ENCODE assay signal across 8 cellular contexts in the genomic region with DNA sequence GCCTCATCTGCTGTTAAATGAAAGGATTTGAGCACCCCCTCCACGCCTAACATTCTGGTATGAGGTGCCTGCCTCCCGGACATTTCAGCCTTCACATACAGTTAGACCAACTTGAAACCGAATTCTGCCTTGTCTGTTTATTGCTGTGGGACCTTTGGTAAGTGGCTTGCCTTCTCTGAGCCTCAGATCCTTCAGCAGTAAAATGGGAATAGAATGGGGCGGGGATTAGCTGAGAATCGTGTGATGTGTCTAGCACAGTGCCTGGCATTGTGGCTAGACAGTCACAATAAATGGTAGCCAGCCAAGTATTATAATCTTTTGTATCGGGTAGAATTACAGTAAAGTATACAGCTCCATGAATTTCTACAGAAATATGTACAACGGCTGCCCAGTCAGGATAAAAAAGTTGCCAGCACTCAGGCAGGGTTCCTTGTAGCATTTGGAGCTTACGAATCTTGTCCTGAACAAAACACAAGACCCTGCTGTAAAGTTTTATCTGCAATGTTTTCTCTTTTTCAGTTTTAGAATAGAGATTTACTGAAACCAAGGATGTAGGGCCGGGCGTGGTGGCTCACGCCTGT. TPM values are rescaled to one million over a fixed set of nuclear protein-coding genes. Genes with fewer than 3 reads are reported as not detected.
DNase-seq lines count a peak whose midpoint lies in the region; ATAC-seq and TF ChIP-seq lines count a peak whose summit lies in the region.

No MANE protein-coding gene starts in this region.

- peaks cover 34% of the 10 kb centered on the region for H3K27me3 Mint-ChIP-seq in activated T-cell treated with anti-CD3 and anti-CD28 coated beads, Interleukin-2, amount 50 U/mL, for 72 hours (ENCODE audit: low read depth)
- H3K27me3 Mint-ChIP-seq in type B pancreatic cell, result peaks cover 15% of the 10 kb centered on the region

- H3K4me3 Mint-ChIP-seq in activated T-cell treated with anti-CD3 and anti-CD28 coated beads, Interleukin-2, amount 50 U/mL, for 72 hours, result peak overlapping the region; percentile 55 to 62
- H3K4me3 Mint-ChIP-seq in type B pancreatic cell, result peak overlapping the region; percentile 85

- H3K27ac ChIP-seq in duodenal mucosa (ENCODE audit: low read depth, low read length) (peak overlapping the region; percentile 26), mesodermal cell (ENCODE audit: low read depth, low read length, severe bottlenecking) (no peak overlapping the region)

- no peak for DNase-seq in activated T-cell treated with anti-CD3 and anti-CD28 coated beads, Interleukin-2, amount 50 U/mL, for 72 hours
- no peak for DNase-seq in activated T-cell treated with anti-CD3 and anti-CD28 coated beads, Interleukin-2, amount 50 U/mL, for 1 hour
- DNase-seq in type B pancreatic cell (ENCODE audit: extremely low spot score, unreplicated experiment) (no peak), occipital lobe (lab: John Stamatoyannopoulos, UW) (no peak), retina (no peak)

- H3K27me3 ChIP-seq in duodenal mucosa (ENCODE audit: control insufficient read depth in 1 of 2, insufficient read depth in 2 of 2, low read length in 2 of 2), result no peaks in the 10 kb centered on the region

- WGBS in mesodermal cell (ENCODE audit: insufficient coverage in 2 of 2), 2 experiments, result 53 to 79% methylated on average over 4 to 7 of the region's 11 CpGs

- H3K9ac ChIP-seq in duodenal mucosa (ENCODE audit: low read depth in 1 of 2, low read length in 2 of 2), result peak overlapping the region; percentile 62 to 80

- no peak for TF ChIP-seq CTCF in type B pancreatic cell (conservative IDR thresholded peaks at IDR 0.05)

- ATAC-seq in activated T-cell treated with anti-CD3 and anti-CD28 coated beads, Interleukin-2, amount 50 U/mL, for 72 hours (replicated peaks in 1 of 2), result no peak
- ATAC-seq in HG02885 (IDR thresholded peaks at IDR 0.05; ENCODE audit: poor library complexity, unreplicated experiment), result no peak

- peak overlapping the region; percentile 74 to 84 for H3K4me3 ChIP-seq in duodenal mucosa (ENCODE audit: low read depth in 1 of 2, low read length in 2 of 2)
- peak overlapping the region; percentile 61 for H3K4me3 ChIP-seq in mesodermal cell (ENCODE audit: extremely low read depth, insufficient read depth, low read length, poor library complexity, severe bottlenecking)

- H3K9me3 ChIP-seq in duodenal mucosa (ENCODE audit: control insufficient read depth in 1 of 2, low read length in 2 of 2) (no peaks in the 10 kb centered on the region), mesodermal cell (ENCODE audit: control insufficient read depth, low read length) (no peaks in the 10 kb centered on the region)

- H3K4me1 ChIP-seq in duodenal mucosa (ENCODE audit: control insufficient read depth in 1 of 2, insufficient read depth in 2 of 2, low read length in 2 of 2) (peaks cover 0 to 2% of the 10 kb centered on the region in 2 donors), mesodermal cell (ENCODE audit: control insufficient read depth, insufficient read depth, low read length, poor library complexity, severe bottlenecking) (peaks cover 4% of the 10 kb centered on the region)

- no peak overlapping the region for H3K27ac Mint-ChIP-seq in activated T-cell treated with anti-CD3 and anti-CD28 coated beads, Interleukin-2, amount 50 U/mL, for 72 hours
- H3K27ac Mint-ChIP-seq in type B pancreatic cell, result peak overlapping the region; percentile 54

- no peaks in the 10 kb centered on the region for H3K9me3 Mint-ChIP-seq in activated T-cell treated with anti-CD3 and anti-CD28 coated beads, Interleukin-2, amount 50 U/mL, for 72 hours
- no peaks in the 10 kb centered on the region for H3K9me3 Mint-ChIP-seq in type B pancreatic cell

- H3K4me1 Mint-ChIP-seq in activated T-cell treated with anti-CD3 and anti-CD28 coated beads, Interleukin-2, amount 50 U/mL, for 72 hours (ENCODE audit: low read depth), result no peaks in the 10 kb centered on the region
- no peaks in the 10 kb centered on the region for H3K4me1 Mint-ChIP-seq in type B pancreatic cell (ENCODE audit: unreplicated experiment)

- no peaks in the 10 kb centered on the region for H3K36me3 Mint-ChIP-seq in activated T-cell treated with anti-CD3 and anti-CD28 coated beads, Interleukin-2, amount 50 U/mL, for 72 hours (ENCODE audit: insufficient read depth in 2 of 2)
- H3K36me3 Mint-ChIP-seq in type B pancreatic cell, result no peaks in the 10 kb centered on the region

- H3K36me3 ChIP-seq in duodenal mucosa (ENCODE audit: control insufficient read depth in 1 of 2, insufficient read depth in 2 of 2, low read length in 2 of 2) (no peaks in the 10 kb centered on the region), mesodermal cell (ENCODE audit: control insufficient read depth, insufficient read depth, low read length) (no peaks in the 10 kb centered on the region)

RNA-seq across cellular contexts. Expression of gene TMC7, which starts 0.8 kb away (rescaled TPM):
- total RNA-seq in activated T-cell treated with anti-CD3 and anti-CD28 coated beads, Interleukin-2, amount 50 U/mL, for 72 hours, result under 1 TPM in 1 of 2 donors, not detected in 1; 0.10 TPM
- polyA plus RNA-seq in mesodermal cell (2013, experiment 1 of 2), result 6.5 TPM
- 5.7 TPM for polyA plus RNA-seq in mesodermal cell (2013, experiment 2 of 2)
- total RNA-seq in type B pancreatic cell (ENCODE audit: low replicate concordance), result 1.4 and 2.6 TPM in 2 replicates
- total RNA-seq in occipital lobe, result 2.8 TPM

RNA-seq across cellular contexts. Expression of gene SMG1, which starts 58.3 kb away (rescaled TPM):
- total RNA-seq in activated T-cell treated with anti-CD3 and anti-CD28 coated beads, Interleukin-2, amount 50 U/mL, for 72 hours, result 100 to 1,000 TPM; 165 to 171 TPM
- 18.2 TPM for polyA plus RNA-seq in mesodermal cell (2013, experiment 1 of 2)
- polyA plus RNA-seq in mesodermal cell (2013, experiment 2 of 2), result 15.6 TPM
- 77.0 and 80.5 TPM in 2 replicates for total RNA-seq in type B pancreatic cell (ENCODE audit: low replicate concordance)
- 110 TPM for total RNA-seq in occipital lobe
